9 cellular contexts compared by ENCODE assay signal in the genomic region with DNA sequence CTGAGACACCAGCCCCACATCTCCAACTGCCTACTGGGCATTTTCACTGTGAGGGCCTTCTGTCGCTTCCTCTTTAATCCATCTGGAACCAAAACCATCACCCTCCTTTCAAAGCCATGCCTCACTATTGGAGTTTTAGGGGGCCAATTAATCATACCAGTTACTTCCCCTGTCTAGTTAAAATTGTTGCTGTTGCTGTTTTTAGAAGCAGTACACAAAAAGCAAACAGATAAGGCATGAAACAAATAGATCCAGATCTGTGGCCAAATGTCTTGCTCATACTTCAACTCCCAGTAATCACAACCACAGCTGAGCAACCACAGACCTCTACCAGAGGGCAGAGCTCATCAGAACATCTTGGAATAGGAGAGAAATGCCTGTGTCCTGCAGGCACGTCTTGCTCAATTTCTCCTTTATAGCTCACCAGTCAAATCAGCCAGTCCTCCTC.
DNase-seq lines count a peak whose midpoint lies in the region; ATAC-seq, FAIRE-seq and TF ChIP-seq lines count a peak whose summit lies in the region.
"Had no signal": no experiment of that assay in that cellular context is flagged by ENCODE, and none has a peak within 500 bp of the region (broad histone marks: within the 10 kb centered on the region; RNA-seq: fewer than 3 reads in every experiment).

No MANE protein-coding gene starts in this region.

- H3K4me1 ChIP-seq in BLaER1 treated with 17β-estradiol and CSF1 and Interleukin-3, amounts not matched to agents 10 nM and 100 nM: peaks cover 0 to 20% (median 9%) of the 10 kb centered on the region in 10 experiments; a peak in 8 of 20 replicates
- peaks cover 10% of the 10 kb centered on the region for H3K4me1 ChIP-seq in PC-3 (ENCODE audit: insufficient read depth, low read length)
- peaks cover 7 to 18% (median 8%) of the 10 kb centered on the region in 3 donors for H3K4me1 ChIP-seq in pancreas

- POLR2A ChIA-PET in PC-3 (lab: Charles Lee; ENCODE audit: unreplicated experiment): no interaction called here

- H3K9me2 ChIP-seq in PC-3 (replicated peaks; ENCODE audit: low read length): 0 out of 2 replicates have a peak, but pooled peaks cover 5% of the 10 kb centered on the region

- H3K36me3 ChIP-seq in BLaER1 treated with 17β-estradiol and CSF1 and Interleukin-3, amounts not matched to agents 10 nM and 100 nM: no peaks in the 10 kb centered on the region
- no peaks in the 10 kb centered on the region for H3K36me3 ChIP-seq in PC-3 (ENCODE audit: low read depth, low read length)
- no peaks in the 10 kb centered on the region for H3K36me3 ChIP-seq in pancreas

- no peaks in the 10 kb centered on the region for H3F3A ChIP-seq in PC-3 (ENCODE audit: low read length, unreplicated experiment)

- H3K4me2 ChIP-seq in BLaER1 treated with 17β-estradiol and CSF1 and Interleukin-3, amounts not matched to agents 10 nM and 100 nM: peak overlapping the region in 7 of 11 experiments; percentile 5 to 60 (median 25); a peak in 7 of 22 replicates
- no peak overlapping the region; the same call in 1 of the 2 replicates for H3K4me2 ChIP-seq in PC-3 (ENCODE audit: low read length)

- no peak overlapping the region for H3K9ac ChIP-seq in BLaER1 treated with 17β-estradiol and CSF1 and Interleukin-3, amounts not matched to agents 10 nM and 100 nM
- H3K9ac ChIP-seq in PC-3 (ENCODE audit: low read length): no peak overlapping the region

- 35 to 45% methylated on average over 2 of the region's 2 CpGs for WGBS in pancreas, 2 donors

- peak overlapping the region in 3 of 11 experiments; percentile 15 to 47 (median 22); a peak in 5 of 22 replicates for H3K27ac ChIP-seq in BLaER1 treated with 17β-estradiol and CSF1 and Interleukin-3, amounts not matched to agents 10 nM and 100 nM
- H3K27ac ChIP-seq in PC-3 (ENCODE audit: low read length) (no peak overlapping the region), pancreas (peak overlapping the region in 2 of 4 donors; percentile 68 to 71)

- H3K79me2 ChIP-seq in PC-3 (ENCODE audit: low read length): no peaks in the 10 kb centered on the region

- no peak for TF ChIP-seq CTCF in PC-3 (conservative IDR thresholded peaks at IDR 0.05; ENCODE audit: low read depth, low read length)
- TF ChIP-seq CTCF in pancreas (IDR thresholded peaks at IDR 0.05): no peak

- H2AFZ ChIP-seq in PC-3 (ENCODE audit: low read length): no peak overlapping the region

- no peak overlapping the region for H3K4me3 ChIP-seq in BLaER1 treated with 17β-estradiol and CSF1 and Interleukin-3, amounts not matched to agents 10 nM and 100 nM
- H3K4me3 ChIP-seq in PC-3 (ENCODE audit: low read length): no peak overlapping the region
- H3K4me3 ChIP-seq in pancreas: no peak overlapping the region

- ATAC-seq in PC-3: peak; percentile 50
- ATAC-seq in pancreas: peak; percentile 67 to 88 (median 86)
- no peak for ATAC-seq in HG03378 (IDR thresholded peaks at IDR 0.05; ENCODE audit: unreplicated experiment)

- no peaks in the 10 kb centered on the region for H3K27me3 ChIP-seq in BLaER1 treated with 17β-estradiol and CSF1 and Interleukin-3, amounts not matched to agents 10 nM and 100 nM
- H3K27me3 ChIP-seq in PC-3 (ENCODE audit: low read length): no peaks in the 10 kb centered on the region
- no peaks in the 10 kb centered on the region for H3K27me3 ChIP-seq in pancreas

- peak; percentile 69 for DNase-seq in PC-3
- DNase-seq in fibroblast of gingiva (ENCODE audit: low read depth): peak; percentile 96
- peak in 2 of 6 donors; percentile 40 to 51 for DNase-seq in pancreas
- DNase-seq in CD1c-positive myeloid dendritic cell (ENCODE audit: extremely low spot score): no peak
- DNase-seq in ACHN: no peak
- DNase-seq in HK-2 (ENCODE audit: unreplicated experiment): no peak
- DNase-seq: DMS153 had no signal

- in situ Hi-C loops in ACHN (cut with HindIII; ENCODE audit: low pct_ligation_motif_present, low pct_unique_long_range_greater_than_20kb, low sequenced_read_pairs): no loop called here

- H3K9me3 ChIP-seq in BLaER1 treated with 17β-estradiol and CSF1 and Interleukin-3, amounts not matched to agents 10 nM and 100 nM (replicated peaks in 1 of 11): no peaks in the 10 kb centered on the region
- H3K9me3 ChIP-seq in PC-3 (ENCODE audit: low read length): no peaks in the 10 kb centered on the region
- no peaks in the 10 kb centered on the region for H3K9me3 ChIP-seq in pancreas

- H4K20me1 ChIP-seq in BLaER1 treated with 17β-estradiol and CSF1 and Interleukin-3, amounts not matched to agents 10 nM and 100 nM: no peaks in the 10 kb centered on the region
- H4K20me1 ChIP-seq in PC-3 (ENCODE audit: low read length): no peaks in the 10 kb centered on the region

- intact Hi-C loops in PC-3 (cut with micrococcal nuclease) (no loop called here), pancreas (cut with DNase I) (no loop called here)

- BruUV-seq in PC-3 (replicated peaks; lab: Mats Ljungman, UMichigan): no TSS peak

- FAIRE-seq in pancreas (lab: Jason Lieb, UNC): no peak

- CTCF ChIA-PET in PC-3 (lab: Charles Lee): no interaction called here

Comparison
In these comparisons a context has a peak if more than half of its experiments do, and no peak if none do; other contexts are left out.
1. DNase-seq: peak in PC-3 (single experiment) and fibroblast of gingiva (single experiment); none in CD1c-positive myeloid dendritic cell (single experiment), ACHN (single experiment) and HK-2 (single experiment).